Comparison of ENCODE assay signal across 8 cellular contexts in genomic region chr1:27960762-27961645, GRCh38. TPM values are rescaled to one million over a fixed set of nuclear protein-coding genes. Genes with fewer than 3 reads are reported as not detected.
A peak's percentile ranks its signal among the peaks of the same experiment; 100 is the strongest.
DNase-seq lines count a peak whose midpoint lies in the region; ATAC-seq and TF ChIP-seq lines count a peak whose summit lies in the region.

No MANE protein-coding gene starts in this region.

- H2AFZ ChIP-seq in hepatocyte, result peak overlapping the region; percentile 86

- peaks cover 2% of the 10 kb centered on the region for H3K36me3 ChIP-seq in H7 (replicated peaks; ENCODE audit: control insufficient read depth, insufficient read depth, low read length)
- no peaks in the 10 kb centered on the region for H3K36me3 ChIP-seq in hepatocyte (replicated peaks; ENCODE audit: insufficient read depth, low read depth)

- peak overlapping the region; percentile 82 for H3K4me2 ChIP-seq in hepatocyte

- peak overlapping the region; percentile 80 for H3K4me3 Mint-ChIP-seq in activated CD8-positive, alpha-beta T cell treated with anti-CD3 and anti-CD28 coated beads, Interleukin-2, amount 10 ng/mL, durations not matched to agents 7 days and 5 days

- CTCF ChIA-PET in activated CD8-positive, alpha-beta T cell treated with anti-CD3 and anti-CD28 coated beads, Interleukin-2, amount 10 ng/mL, durations not matched to agents 7 days and 5 days (lab: Charles Lee), result interaction anchor here (0.8 to 4.1 kb wide), 7 partner anchors 10 to 103 kb away, joined by 3 to 11 read pairs (median 4); no protein-coding TSS in a partner anchor

- H3K9me2 ChIP-seq in hepatocyte (replicated peaks; ENCODE audit: insufficient read depth), result no peaks in the 10 kb centered on the region

- peaks cover 30% of the 10 kb centered on the region for H3K4me1 Mint-ChIP-seq in activated CD8-positive, alpha-beta T cell treated with anti-CD3 and anti-CD28 coated beads, Interleukin-2, amount 10 ng/mL, durations not matched to agents 7 days and 5 days (ENCODE audit: low read depth)

- 75% methylated on average over 13 of the region's 13 CpGs for WGBS in hepatocyte (ENCODE audit: low lambda C conversion rate, missing lambda C conversion rate)

- H3K4me1 ChIP-seq in hepatocyte (ENCODE audit: insufficient read depth), result peaks cover 15% of the 10 kb centered on the region

- peaks cover 9% of the 10 kb centered on the region for H3K36me3 Mint-ChIP-seq in activated CD8-positive, alpha-beta T cell treated with anti-CD3 and anti-CD28 coated beads, Interleukin-2, amount 10 ng/mL, durations not matched to agents 7 days and 5 days (ENCODE audit: low read depth)

- peaks cover 3% of the 10 kb centered on the region for H3K27me3 Mint-ChIP-seq in activated CD8-positive, alpha-beta T cell treated with anti-CD3 and anti-CD28 coated beads, Interleukin-2, amount 10 ng/mL, durations not matched to agents 7 days and 5 days (ENCODE audit: low read depth)

- H3K9me3 Mint-ChIP-seq in activated CD8-positive, alpha-beta T cell treated with anti-CD3 and anti-CD28 coated beads, Interleukin-2, amount 10 ng/mL, durations not matched to agents 7 days and 5 days (ENCODE audit: insufficient read depth), result no peaks in the 10 kb centered on the region

- DNase-seq in H7 (peak; percentile 60), hepatocyte (ENCODE audit: low spot score) (no peak), foreskin melanocyte (no peak)
- no peak for DNase-seq in activated CD8-positive, alpha-beta T cell treated with anti-CD3 and anti-CD28 coated beads, Interleukin-2, amount 10 ng/mL, durations not matched to agents 7 days and 5 days
- no peak for DNase-seq in stimulated activated CD4-positive, alpha-beta T cell treated with anti-CD3 and anti-CD28 coated beads, Interleukin-1b, Interleukin-23, amount 100 ng/mL, for 48 hours
- no peak for DNase-seq in activated CD8-positive, alpha-beta memory T cell treated with anti-CD3 and anti-CD28 coated beads, Interleukin-2, amount 50 U/mL, for 4 hours

- peaks cover 2% of the 10 kb centered on the region for H4K20me1 ChIP-seq in hepatocyte (ENCODE audit: insufficient read depth, poor library complexity, severe bottlenecking)

- peak overlapping the region; percentile 84 for H3K4me3 ChIP-seq in H7 (ENCODE audit: insufficient read depth, low read depth, low read length)
- H3K4me3 ChIP-seq in hepatocyte, result peak overlapping the region; percentile 81
- peak overlapping the region; percentile 41 to 81 (median 64) for H3K4me3 ChIP-seq in skin epidermis

- peak overlapping the region; percentile 94 for H3K27ac ChIP-seq in hepatocyte
- H3K27ac ChIP-seq in skin epidermis, result peak overlapping the region in 16 of 21 experiments; percentile 44 to 96 (median 84)

- POLR2A ChIA-PET in activated CD8-positive, alpha-beta T cell treated with anti-CD3 and anti-CD28 coated beads, Interleukin-2, amount 10 ng/mL, durations not matched to agents 7 days and 5 days (lab: Charles Lee), result interaction anchor here (1.2 kb wide), 1 partner anchor 32 kb away, joined by 3 read pairs; no protein-coding TSS in a partner anchor

- H3K27ac Mint-ChIP-seq in activated CD8-positive, alpha-beta T cell treated with anti-CD3 and anti-CD28 coated beads, Interleukin-2, amount 10 ng/mL, durations not matched to agents 7 days and 5 days, result peak overlapping the region; percentile 28

- no peak for TF ChIP-seq CTCF in hepatocyte (IDR thresholded peaks at IDR 0.05; ENCODE audit: poor library complexity)

- H3K9me3 ChIP-seq in hepatocyte (ENCODE audit: low read depth), result no peaks in the 10 kb centered on the region

- H3K79me2 ChIP-seq in hepatocyte, result peaks cover 26% of the 10 kb centered on the region

- H3K27me3 ChIP-seq in H7 (ENCODE audit: control insufficient read depth, insufficient read depth, low read length), result no peaks in the 10 kb centered on the region
- H3K27me3 ChIP-seq in hepatocyte, result no peaks in the 10 kb centered on the region

- ATAC-seq in activated CD8-positive, alpha-beta T cell treated with anti-CD3 and anti-CD28 coated beads, Interleukin-2, amount 10 ng/mL, durations not matched to agents 7 days and 5 days, result no peak
- no peak for ATAC-seq in GM21360 (IDR thresholded peaks at IDR 0.05; ENCODE audit: unreplicated experiment)

RNA-seq across cellular contexts. Expression of gene XKR8, which starts 1.2 kb away (rescaled TPM):
- 23.3 and 25.0 TPM in 2 replicates for total RNA-seq in H7 (2014; rRNA removed; shearing (Covaris generic))
- total RNA-seq in activated CD8-positive, alpha-beta T cell treated with anti-CD3 and anti-CD28 coated beads, Interleukin-2, amount 10 ng/mL, durations not matched to agents 7 days and 5 days, result 1 to 10 TPM; 8.0 TPM
- 12.5 and 17.9 TPM in 2 replicates for total RNA-seq in hepatocyte
- 17.4 and 20.2 TPM in 2 replicates for polyA plus RNA-seq in hepatocyte

RNA-seq across cellular contexts. Expression of gene SMPDL3B, which starts 26.2 kb away (rescaled TPM):
- 8.6 and 14.8 TPM in 2 replicates for total RNA-seq in H7 (2014; rRNA removed; shearing (Covaris generic))
- under 1 TPM; 0.76 to 0.82 TPM for total RNA-seq in activated CD8-positive, alpha-beta T cell treated with anti-CD3 and anti-CD28 coated beads, Interleukin-2, amount 10 ng/mL, durations not matched to agents 7 days and 5 days
- total RNA-seq in hepatocyte, result 17.3 and 19.6 TPM in 2 replicates
- polyA plus RNA-seq in hepatocyte, result 11.2 and 16.2 TPM in 2 replicates

RNA-seq across cellular contexts. Expression of gene RPA2, which starts 46.6 kb away (rescaled TPM):
- total RNA-seq in H7 (2014; rRNA removed; shearing (Covaris generic)), result 99.0 and 107 TPM in 2 replicates
- total RNA-seq in activated CD8-positive, alpha-beta T cell treated with anti-CD3 and anti-CD28 coated beads, Interleukin-2, amount 10 ng/mL, durations not matched to agents 7 days and 5 days, result 10 to 100 TPM; 79.0 to 81.0 TPM
- 25.2 and 29.5 TPM in 2 replicates for total RNA-seq in hepatocyte
- polyA plus RNA-seq in hepatocyte, result 28.5 and 39.6 TPM in 2 replicates
